10 cellular contexts compared by ENCODE assay signal in genomic region chr2:85485815-85486214, GRCh38.
"Had no signal": no experiment of that assay in that cellular context is flagged by ENCODE, and none has a peak within 500 bp of the region (broad histone marks: within the 10 kb centered on the region; RNA-seq: fewer than 3 reads in every experiment).

No MANE protein-coding gene starts in this region.

- H3K4me1 ChIP-seq: thyroid gland had no signal

- H3K27ac ChIP-seq: thyroid gland had no signal

- H3K4me3 ChIP-seq: lung, thyroid gland had no signal

- H3K9me3 ChIP-seq: thyroid gland had no signal

- H3K27me3 ChIP-seq: thyroid gland had no signal

- H3K36me3 ChIP-seq: thyroid gland had no signal

- DNase-seq: activated CD4-positive, alpha-beta T cell treated with anti-CD3 and anti-CD28 coated beads, Interleukin-2, amount 50 U/mL, for 4 hours; activated naive CD4-positive, alpha-beta T cell treated with anti-CD3 and anti-CD28 coated beads, Interleukin-2, amount 50 U/mL, for 16 hours; activated T-cell treated with anti-CD3 and anti-CD28 coated beads, Interleukin-2, amount 50 U/mL, for 1 hour; naive thymus-derived CD8-positive, alpha-beta T cell; right cardiac atrium; T-helper 17 cell; thyroid gland had no signal

- ATAC-seq: activated CD4-positive, CD25-positive, alpha-beta regulatory T cell treated with anti-CD3 and anti-CD28 coated beads, Interleukin-2, amount 50 U/mL, for 24 hours; naive thymus-derived CD8-positive, alpha-beta T cell; right cardiac atrium; stimulated activated effector memory CD8-positive, alpha-beta T cell treated with anti-CD3 and anti-CD28 coated beads, Interleukin-12 subunit alpha, Interleukin-12 subunit beta, amount 100 ng/mL, for 72 hours; T-helper 17 cell had no signal
